ENCODE assay signal across 18 cellular contexts in genomic region chr20:36547186-36548005, GRCh38. TPM values are rescaled to one million over a fixed set of nuclear protein-coding genes. Genes with fewer than 3 reads are reported as not detected.
A peak's percentile ranks its signal among the peaks of the same experiment; 100 is the strongest.
DNase-seq lines count a peak whose midpoint lies in the region; ATAC-seq, FAIRE-seq and TF ChIP-seq lines count a peak whose summit lies in the region.
"Had no signal": no experiment of that assay in that cellular context is flagged by ENCODE, and none has a peak within 500 bp of the region (broad histone marks: within the 10 kb centered on the region; RNA-seq: fewer than 3 reads in every experiment).

No MANE protein-coding gene starts in this region.

- no peaks in the 10 kb centered on the region for H3K36me3 Mint-ChIP-seq in progenitor cell of endocrine pancreas (ENCODE audit: insufficient read depth)

- H3K4me3 ChIP-seq in HepG2 (replicated peaks in 1 of 3; ENCODE audit: insufficient read depth in 1 of 3, low read depth in 2 of 3, low read length in 3 of 3) (no peak overlapping the region), right lobe of liver (no peak overlapping the region), esophagus (ENCODE audit: low read depth in 1 of 2, low read length in 2 of 2) (no peak overlapping the region), rectal smooth muscle tissue (ENCODE audit: low read length) (no peak overlapping the region)

- BruUV-seq in HepG2 (replicated peaks; lab: Mats Ljungman, UMichigan): no TSS peak

- no peak overlapping the region for H3K4me3 Mint-ChIP-seq in progenitor cell of endocrine pancreas (ENCODE audit: low read depth)

- peaks cover 1% of the 10 kb centered on the region for H3K4me1 Mint-ChIP-seq in progenitor cell of endocrine pancreas (ENCODE audit: low read depth)

- H3K27me3 Mint-ChIP-seq in progenitor cell of endocrine pancreas: no peaks in the 10 kb centered on the region

- intact Hi-C loops in HepG2 (cut with micrococcal nuclease; ENCODE audit: unreplicated experiment): no loop called here
- intact Hi-C loops in right lobe of liver (cut with DNase I): no loop called here

- H3K9me3 ChIP-seq in HepG2 (ENCODE audit: low read length) (no peaks in the 10 kb centered on the region), right lobe of liver (no peaks in the 10 kb centered on the region), esophagus (ENCODE audit: control insufficient read depth in 2 of 2, insufficient read depth in 1 of 2, low read depth in 1 of 2, low read length in 1 of 2) (no peaks in the 10 kb centered on the region)

- 72% methylated on average over 12 of the region's 12 CpGs for WGBS in HepG2 (ENCODE audit: low lambda C conversion rate)
- 96% methylated on average over 6 of the region's 12 CpGs for WGBS in right lobe of liver (ENCODE audit: insufficient coverage, low coverage, low lambda C conversion rate, missing lambda C conversion rate)
- 72 to 78% methylated on average over 12 of the region's 12 CpGs for WGBS in esophagus, 2 donors

- no peaks in the 10 kb centered on the region for H3K9me3 Mint-ChIP-seq in progenitor cell of endocrine pancreas (ENCODE audit: low read depth)

- POLR2A ChIA-PET in HepG2 (lab: Yijun Ruan, JAX): interaction anchor here (1.0 kb wide), 1 partner anchor 59 kb away, joined by 4 read pairs; the partner anchor contains the start of gene RAB5IF

- H3K4me1 ChIP-seq in HepG2 (ENCODE audit: insufficient read depth, low read length) (peaks cover 61% of the 10 kb centered on the region), right lobe of liver (no peaks in the 10 kb centered on the region), esophagus (ENCODE audit: control insufficient read depth in 2 of 2, insufficient read depth in 2 of 2, low read length in 1 of 2) (peaks cover 0 to 15% of the 10 kb centered on the region in 2 donors), rectal smooth muscle tissue (ENCODE audit: control insufficient read depth, insufficient read depth, low read length) (peaks cover 18% of the 10 kb centered on the region)

- no peak overlapping the region for H3K27ac Mint-ChIP-seq in progenitor cell of endocrine pancreas

- TF ChIP-seq POLR2A in HepG2 (IDR thresholded peaks at IDR 0.05; ENCODE audit: insufficient read depth in 1 of 2, low read depth in 2 of 2, low read length in 2 of 2) (no peak), right lobe of liver (IDR thresholded peaks at IDR 0.05) (no peak)

- H3K27me3 ChIP-seq in HepG2 (ENCODE audit: control insufficient read depth in 1 of 2, insufficient read depth in 2 of 2, low read length in 2 of 2) (no peaks in the 10 kb centered on the region), right lobe of liver (no peaks in the 10 kb centered on the region), esophagus (ENCODE audit: control insufficient read depth in 1 of 2, insufficient read depth in 2 of 2, low read length in 2 of 2) (no peaks in the 10 kb centered on the region), rectal smooth muscle tissue (ENCODE audit: control insufficient read depth, insufficient read depth, low read length) (no peaks in the 10 kb centered on the region)

- no peak for TF ChIP-seq RAD21 in HepG2 (CRISPR knock-in tag; IDR thresholded peaks at IDR 0.05)

- no peak for FAIRE-seq in HepG2 (lab: Jason Lieb, UNC)
- FAIRE-seq: A204.1, GM18507 had no signal

- H3K79me2 ChIP-seq in HepG2 (ENCODE audit: insufficient read depth, low read length): no peaks in the 10 kb centered on the region

- in situ Hi-C loops in HepG2 (cut with HindIII; ENCODE audit: extremely low pct_ligation_motif_present, low pct_unique_long_range_greater_than_20kb): no loop called here

- TF ChIP-seq CTCF in HepG2 (CRISPR knock-in tag; IDR thresholded peaks at IDR 0.05) (no peak), right lobe of liver (IDR thresholded peaks at IDR 0.05) (no peak), progenitor cell of endocrine pancreas (IDR thresholded peaks at IDR 0.05; ENCODE audit: unreplicated experiment) (no peak)

- 0 out of 2 replicates have a peak overlapping the region, but pooled peaks have one; percentile 7 for H3K4me2 ChIP-seq in HepG2 (ENCODE audit: low read depth, low read length)

- H3K36me3 ChIP-seq in HepG2 (replicated peaks in 1 of 2; ENCODE audit: control insufficient read depth in 1 of 2, insufficient read depth in 2 of 2, low read length in 2 of 2) (no peaks in the 10 kb centered on the region), right lobe of liver (no peaks in the 10 kb centered on the region), esophagus (ENCODE audit: control insufficient read depth in 2 of 2, insufficient read depth in 2 of 2, low read length in 1 of 2) (peaks cover 3 to 9% of the 10 kb centered on the region in 2 donors), rectal smooth muscle tissue (ENCODE audit: control insufficient read depth, insufficient read depth, low read length) (peaks cover 19% of the 10 kb centered on the region)

- H3K27ac ChIP-seq in HepG2 (ENCODE audit: extremely low read length, insufficient read depth, low read length) (no peak overlapping the region), right lobe of liver (no peak overlapping the region), esophagus (ENCODE audit: low read depth in 2 of 2, low read length in 1 of 2) (peak overlapping the region; percentile 2 to 12), rectal smooth muscle tissue (ENCODE audit: low read depth, low read length) (peak overlapping the region; percentile 44)
- H3K27ac ChIP-seq: C4-2B had no signal

- CTCF ChIA-PET in HepG2 (lab: Yijun Ruan, JAX; ENCODE audit: low intra/inter-chr PET ratio, low total read pairs): no interaction called here

- DNase-seq in HepG2 (ENCODE audit: low spot score) (no peak), right lobe of liver (no peak), hepatic stellate cell (ENCODE audit: low spot score) (no peak), progenitor cell of endocrine pancreas (ENCODE audit: low spot score, unreplicated experiment) (no peak), inferior parietal cortex (ENCODE audit: extremely low spot score) (no peak)
- DNase-seq in activated CD4-positive, alpha-beta T cell treated with anti-CD3 and anti-CD28 coated beads, Interleukin-2, amount 50 U/mL, for 48 hours: no peak
- DNase-seq: DMS53, KG1, NCI-H1092, NCI-H1694, NCI-H2107, NCI-H345 had no signal

- H3K9ac ChIP-seq in HepG2 (ENCODE audit: insufficient read depth, low read depth, low read length) (no peak overlapping the region), rectal smooth muscle tissue (ENCODE audit: low read length) (no peak overlapping the region)

- no peaks in the 10 kb centered on the region for H4K20me1 ChIP-seq in HepG2 (ENCODE audit: insufficient read depth, low read length)

- TF ChIP-seq EP300 in HepG2 (IDR thresholded peaks at IDR 0.05; ENCODE audit: low read depth in 2 of 2, low read length in 2 of 2): no peak
- no peak for TF ChIP-seq EP300 in HepG2 (CRISPR knock-in tag; IDR thresholded peaks at IDR 0.05; ENCODE audit: borderline replicate concordance)

- no peak overlapping the region for H2AFZ ChIP-seq in HepG2 (ENCODE audit: low read length)

- ATAC-seq in HepG2: no peak
- ATAC-seq in right lobe of liver: no peak
- ATAC-seq: HCT116 had no signal

RNA-seq across cellular contexts. Expression of gene MYL9, which starts 6.1 kb away (rescaled TPM):
- 2.2 and 2.7 TPM in 2 replicates for total RNA-seq in HepG2 (2016; rRNA removed; fragmentation: Illumina TruSeq; extraction: Trizol)
- total RNA-seq in HepG2 (2016; cell fraction: cytosol; rRNA removed; fragmentation: Illumina TruSeq; extraction: Trizol; ENCODE audit: low read depth): 0.79 and 0.91 TPM in 2 replicates
- total RNA-seq in HepG2 (2016; cell fraction: insoluble cytoplasmic fraction; rRNA removed; fragmentation: Illumina TruSeq; extraction: Trizol): 2.5 TPM in 2 replicates
- total RNA-seq in HepG2 (2016; cell fraction: membrane; rRNA removed; fragmentation: Illumina TruSeq; extraction: Trizol): 1.5 and 2.5 TPM in 2 replicates
- 1.3 and 1.7 TPM in 2 replicates for total RNA-seq in HepG2 (2016; cell fraction: nucleus; rRNA removed; fragmentation: Illumina TruSeq; extraction: Trizol)
- polyA plus RNA-seq in HepG2 (2011; rRNA removed): 0.87 and 1.1 TPM in 2 replicates
- 0.72 and 0.73 TPM in 2 replicates for polyA plus RNA-seq in HepG2 (2011; cell fraction: cytosol; rRNA removed)
- 0.59 and 0.69 TPM in 2 replicates for polyA plus RNA-seq in HepG2 (2011; cell fraction: nucleus; rRNA removed)
- polyA plus RNA-seq in HepG2 (2012): 1.2 and 1.4 TPM in 2 replicates
- 4.6 and 5.7 TPM in 2 replicates for polyA plus RNA-seq in HepG2 (2016; cell fraction: cytosol; fragmentation: Illumina TruSeq; extraction: Trizol; ENCODE audit: low read depth)
- polyA plus RNA-seq in HepG2 (2016; cell fraction: insoluble cytoplasmic fraction; fragmentation: Illumina TruSeq; extraction: Trizol; ENCODE audit: low read depth): 10.1 and 12.3 TPM in 2 replicates
- 6.4 and 6.8 TPM in 2 replicates for polyA plus RNA-seq in HepG2 (2016; cell fraction: membrane; fragmentation: Illumina TruSeq; extraction: Trizol; ENCODE audit: low read depth)
- 8.9 and 9.0 TPM in 2 replicates for polyA plus RNA-seq in HepG2 (2016; cell fraction: nucleus; fragmentation: Illumina TruSeq; extraction: Trizol; ENCODE audit: insufficient read depth, low read depth)
- polyA minus RNA-seq in HepG2 (2011; rRNA and poly(A)+ RNA removed; ENCODE audit: low replicate concordance): 0.72 and 4.7 TPM in 2 replicates
- 0.70 and 0.89 TPM in 2 replicates for polyA minus RNA-seq in HepG2 (2011; cell fraction: cytosol; rRNA and poly(A)+ RNA removed)
- polyA minus RNA-seq in HepG2 (2011; cell fraction: nucleus; rRNA and poly(A)+ RNA removed): 0.39 and 0.75 TPM in 2 replicates
- total RNA-seq in right lobe of liver: 10 to 100 TPM in 4 of 6 experiments, 1 to 10 TPM in 2; 7.7 to 44.2 (median 18.1) TPM
- 100 to 1,000 TPM; 242 to 320 TPM for polyA plus RNA-seq in esophagus
- 31.0 and 46.0 TPM in 2 replicates for total RNA-seq in progenitor cell of endocrine pancreas

RNA-seq across cellular contexts. Expression of gene TGIF2, which starts 26.0 kb away (rescaled TPM):
- total RNA-seq in HepG2 (2016; rRNA removed; fragmentation: Illumina TruSeq; extraction: Trizol): 53.9 and 60.3 TPM in 2 replicates
- 14.9 and 16.3 TPM in 2 replicates for total RNA-seq in HepG2 (2016; cell fraction: cytosol; rRNA removed; fragmentation: Illumina TruSeq; extraction: Trizol; ENCODE audit: low read depth)
- 49.1 and 52.3 TPM in 2 replicates for total RNA-seq in HepG2 (2016; cell fraction: insoluble cytoplasmic fraction; rRNA removed; fragmentation: Illumina TruSeq; extraction: Trizol)
- 65.6 and 66.2 TPM in 2 replicates for total RNA-seq in HepG2 (2016; cell fraction: membrane; rRNA removed; fragmentation: Illumina TruSeq; extraction: Trizol)
- 24.2 and 31.3 TPM in 2 replicates for total RNA-seq in HepG2 (2016; cell fraction: nucleus; rRNA removed; fragmentation: Illumina TruSeq; extraction: Trizol)
- polyA plus RNA-seq in HepG2 (2011; rRNA removed): 41.3 and 49.9 TPM in 2 replicates
- polyA plus RNA-seq in HepG2 (2011; cell fraction: cytosol; rRNA removed): 46.3 and 49.3 TPM in 2 replicates
- polyA plus RNA-seq in HepG2 (2011; cell fraction: nucleus; rRNA removed): 32.5 and 35.0 TPM in 2 replicates
- polyA plus RNA-seq in HepG2 (2012): 23.6 and 28.9 TPM in 2 replicates
- 12.4 and 13.0 TPM in 2 replicates for polyA plus RNA-seq in HepG2 (2016; cell fraction: cytosol; fragmentation: Illumina TruSeq; extraction: Trizol; ENCODE audit: low read depth)
- 49.9 and 59.5 TPM in 2 replicates for polyA plus RNA-seq in HepG2 (2016; cell fraction: insoluble cytoplasmic fraction; fragmentation: Illumina TruSeq; extraction: Trizol; ENCODE audit: low read depth)
- 44.7 and 47.8 TPM in 2 replicates for polyA plus RNA-seq in HepG2 (2016; cell fraction: membrane; fragmentation: Illumina TruSeq; extraction: Trizol; ENCODE audit: low read depth)
- 38.6 and 40.7 TPM in 2 replicates for polyA plus RNA-seq in HepG2 (2016; cell fraction: nucleus; fragmentation: Illumina TruSeq; extraction: Trizol; ENCODE audit: insufficient read depth, low read depth)
- polyA minus RNA-seq in HepG2 (2011; rRNA and poly(A)+ RNA removed; ENCODE audit: low replicate concordance): 14.1 and 93.1 TPM in 2 replicates
- polyA minus RNA-seq in HepG2 (2011; cell fraction: cytosol; rRNA and poly(A)+ RNA removed): 38.7 and 42.5 TPM in 2 replicates
- polyA minus RNA-seq in HepG2 (2011; cell fraction: nucleus; rRNA and poly(A)+ RNA removed): 19.2 and 22.9 TPM in 2 replicates
- 1 to 10 TPM; 3.2 to 7.8 (median 5.9) TPM for total RNA-seq in right lobe of liver
- polyA plus RNA-seq in esophagus: 1 to 10 TPM; 1.4 to 3.6 TPM
- total RNA-seq in progenitor cell of endocrine pancreas: 121 and 140 TPM in 2 replicates

RNA-seq across cellular contexts. Expression of gene RAB5IF, which starts 58.2 kb away (rescaled TPM):
- 292 and 305 TPM in 2 replicates for total RNA-seq in HepG2 (2016; rRNA removed; fragmentation: Illumina TruSeq; extraction: Trizol)
- 190 and 258 TPM in 2 replicates for total RNA-seq in HepG2 (2016; cell fraction: cytosol; rRNA removed; fragmentation: Illumina TruSeq; extraction: Trizol; ENCODE audit: low read depth)
- 267 and 306 TPM in 2 replicates for total RNA-seq in HepG2 (2016; cell fraction: insoluble cytoplasmic fraction; rRNA removed; fragmentation: Illumina TruSeq; extraction: Trizol)
- 365 and 437 TPM in 2 replicates for total RNA-seq in HepG2 (2016; cell fraction: membrane; rRNA removed; fragmentation: Illumina TruSeq; extraction: Trizol)
- total RNA-seq in HepG2 (2016; cell fraction: nucleus; rRNA removed; fragmentation: Illumina TruSeq; extraction: Trizol): 223 and 239 TPM in 2 replicates
- 218 and 261 TPM in 2 replicates for polyA plus RNA-seq in HepG2 (2011; rRNA removed)
- 176 and 232 TPM in 2 replicates for polyA plus RNA-seq in HepG2 (2011; cell fraction: cytosol; rRNA removed)
- 176 and 181 TPM in 2 replicates for polyA plus RNA-seq in HepG2 (2011; cell fraction: nucleus; rRNA removed)
- 118 and 180 TPM in 2 replicates for polyA plus RNA-seq in HepG2 (2012)
- 222 and 320 TPM in 2 replicates for polyA plus RNA-seq in HepG2 (2016; cell fraction: cytosol; fragmentation: Illumina TruSeq; extraction: Trizol; ENCODE audit: low read depth)
- 310 and 340 TPM in 2 replicates for polyA plus RNA-seq in HepG2 (2016; cell fraction: insoluble cytoplasmic fraction; fragmentation: Illumina TruSeq; extraction: Trizol; ENCODE audit: low read depth)
- 323 and 387 TPM in 2 replicates for polyA plus RNA-seq in HepG2 (2016; cell fraction: membrane; fragmentation: Illumina TruSeq; extraction: Trizol; ENCODE audit: low read depth)
- 436 and 461 TPM in 2 replicates for polyA plus RNA-seq in HepG2 (2016; cell fraction: nucleus; fragmentation: Illumina TruSeq; extraction: Trizol; ENCODE audit: insufficient read depth, low read depth)
- 97.1 and 193 TPM in 2 replicates for polyA minus RNA-seq in HepG2 (2011; rRNA and poly(A)+ RNA removed; ENCODE audit: low replicate concordance)
- 56.5 and 59.2 TPM in 2 replicates for polyA minus RNA-seq in HepG2 (2011; cell fraction: cytosol; rRNA and poly(A)+ RNA removed)
- polyA minus RNA-seq in HepG2 (2011; cell fraction: nucleus; rRNA and poly(A)+ RNA removed): 46.6 and 50.2 TPM in 2 replicates
- 100 to 1,000 TPM in 5 of 6 experiments, 10 to 100 TPM in 1; 78.1 to 232 (median 125) TPM for total RNA-seq in right lobe of liver
- 100 to 1,000 TPM; 262 to 270 TPM for polyA plus RNA-seq in esophagus
- 58.8 and 59.6 TPM in 2 replicates for total RNA-seq in progenitor cell of endocrine pancreas

Comparison
In these comparisons a context has a peak if more than half of its experiments do, and no peak if none do; other contexts are left out.
1. H3K27ac ChIP-seq: peak in esophagus (2 of 2) and rectal smooth muscle tissue (single experiment); none in HepG2 (single experiment) and right lobe of liver (0 of 3).